In the genomic region with DNA sequence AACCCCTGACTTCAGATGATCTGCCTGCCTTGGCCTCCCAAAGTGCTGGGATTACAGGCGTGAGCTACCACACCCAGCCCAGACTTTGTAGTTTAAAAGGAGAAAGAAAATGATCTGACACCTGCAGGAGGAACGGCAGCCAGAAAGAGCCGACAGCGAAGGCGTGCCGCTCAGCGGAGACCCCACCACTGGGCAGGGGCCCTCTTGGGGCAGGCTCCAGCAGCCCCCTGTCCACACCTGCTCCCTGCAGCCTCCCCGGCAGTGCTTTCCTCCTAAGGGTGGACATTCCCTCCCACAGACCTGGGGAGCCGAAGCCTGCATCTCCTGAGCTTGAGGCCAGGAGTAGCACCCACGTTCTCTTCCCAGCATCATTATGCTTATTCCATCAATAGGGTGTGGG, we compare ENCODE assay signal across 9 cellular contexts. TPM values are rescaled to one million over a fixed set of nuclear protein-coding genes. Genes with fewer than 3 reads are reported as not detected.
"Had no signal": no experiment of that assay in that cellular context is flagged by ENCODE, and none has a peak within 500 bp of the region (broad histone marks: within the 10 kb centered on the region; RNA-seq: fewer than 3 reads in every experiment).

No MANE protein-coding gene starts in this region.

- ATAC-seq: HepG2, K562 had no signal

- H3K27ac ChIP-seq: HL-60 had no signal

- H3K4me3 ChIP-seq: K562 had no signal

- H3K27ac Mint-ChIP-seq: IgD-negative memory B cell had no signal

- H3K4me3 Mint-ChIP-seq: IgD-negative memory B cell had no signal

- H3K36me3 Mint-ChIP-seq: IgD-negative memory B cell had no signal

- FAIRE-seq: HepG2, K562 had no signal

- DNase-seq: IMR-90, KBM-7, KG1 had no signal

RNA-seq across cellular contexts. Expression of a gene that starts 19.2 kb away (rescaled TPM):
- total RNA-seq: HepG2, HT-29, HT1080, IMR-90, K562 had no signal
- polyA plus RNA-seq: HepG2, IgD-negative memory B cell, IMR-90, K562 had no signal
